9 cellular contexts compared by ENCODE assay signal in genomic region chr11:2150206-2150847, GRCh38. TPM values are rescaled to one million over a fixed set of nuclear protein-coding genes. Genes with fewer than 3 reads are reported as not detected.
DNase-seq lines count a peak whose midpoint lies in the region; ATAC-seq and TF ChIP-seq lines count a peak whose summit lies in the region.
"Had no signal": no experiment of that assay in that cellular context is flagged by ENCODE, and none has a peak within 500 bp of the region (broad histone marks: within the 10 kb centered on the region; RNA-seq: fewer than 3 reads in every experiment).

No MANE protein-coding gene starts in this region.

- intact Hi-C loops in dorsolateral prefrontal cortex (cut with DNase I), result loop anchor here (2.0 to 10.0 kb wide), 6 partner anchors 266 to 498 kb away; partner anchors contain the start of genes TNNI2 (in 2 of the 2), CTSD (in 1 of the 2) and KRTAP5-6 (in 1 of the 2)
- intact Hi-C loops in prostate gland (cut with DNase I), result loop anchor here (5.0 to 10.0 kb wide), 4 partner anchors 226 to 496 kb away; partner anchors contain the start of gene TNNI2
- intact Hi-C loops in posterior cingulate gyrus (cut with DNase I), result no loop called here

- no peak overlapping the region for H3K4me3 ChIP-seq in GM23248
- no peak overlapping the region for H3K4me3 ChIP-seq in dorsolateral prefrontal cortex
- H3K4me3 ChIP-seq in prostate gland, result no peak overlapping the region

- no peaks in the 10 kb centered on the region for H3K79me2 ChIP-seq in GM23248 (ENCODE audit: insufficient read depth)

- H3K4me1 ChIP-seq in GM23248 (ENCODE audit: insufficient read depth) (no peaks in the 10 kb centered on the region), prostate gland (replicated peaks) (no peaks in the 10 kb centered on the region)

- no peak overlapping the region for H3K4me2 ChIP-seq in GM23248 (ENCODE audit: unreplicated experiment)

- ATAC-seq in HG02642 (IDR thresholded peaks at IDR 0.05; ENCODE audit: poor library complexity, unreplicated experiment) (no peak), HG03571 (IDR thresholded peaks at IDR 0.05; ENCODE audit: unreplicated experiment) (no peak)

- DNase-seq in GM23248 (peak; percentile 54), NCI-H460 (ENCODE audit: extremely low read depth, low read depth) (peak; percentile 26), dorsolateral prefrontal cortex (no peak), prostate gland (ENCODE audit: low spot score) (no peak), Ammon's horn (ENCODE audit: low spot score) (no peak), posterior cingulate gyrus (no peak)
- DNase-seq: activated CD4-positive, alpha-beta T cell treated with anti-CD3 and anti-CD28 coated beads, Interleukin-2, amount 50 U/mL, for 1 hour had no signal

- H3K27me3 ChIP-seq in GM23248 (replicated peaks; ENCODE audit: insufficient read depth), result peaks cover 52% of the 10 kb centered on the region
- peaks cover 0 to 62% (median 46%) of the 10 kb centered on the region in 45 donors for H3K27me3 ChIP-seq in dorsolateral prefrontal cortex
- H3K27me3 ChIP-seq in prostate gland (replicated peaks; ENCODE audit: insufficient read depth), result peaks cover 20% of the 10 kb centered on the region

- no peaks in the 10 kb centered on the region for H3F3A ChIP-seq in GM23248 (ENCODE audit: insufficient read depth)

- H3K36me3 ChIP-seq in GM23248 (ENCODE audit: low read depth) (no peaks in the 10 kb centered on the region), prostate gland (no peaks in the 10 kb centered on the region)

- no peaks in the 10 kb centered on the region for H4K20me1 ChIP-seq in GM23248 (ENCODE audit: insufficient read depth)

- no peak overlapping the region for H2AFZ ChIP-seq in GM23248

- no peak overlapping the region for H3K9ac ChIP-seq in GM23248

- no peak for TF ChIP-seq POLR2A in prostate gland (IDR thresholded peaks at IDR 0.05)

- H3K27ac ChIP-seq in GM23248 (no peak overlapping the region), dorsolateral prefrontal cortex (no peak overlapping the region), prostate gland (no peak overlapping the region)

- H3K9me2 ChIP-seq in GM23248 (ENCODE audit: insufficient read depth), result no peaks in the 10 kb centered on the region

- in situ Hi-C loops in GM23248 (cut with MboI), result loop anchor here (25.0 kb wide), 2 partner anchors 288 to 438 kb away; partner anchors contain the start of gene LSP1

- no peaks in the 10 kb centered on the region for H3K9me3 ChIP-seq in GM23248 (ENCODE audit: low read depth)
- no peaks in the 10 kb centered on the region for H3K9me3 ChIP-seq in prostate gland

- peak in 40 of 56 donors; percentile 4 to 53 (median 36) for TF ChIP-seq CTCF in dorsolateral prefrontal cortex (IDR thresholded peaks at IDR 0.05 in 54 of 56, conservative IDR thresholded peaks at IDR 0.05 in 2 of 56; ENCODE audit: low read depth in 1 of 56, partially characterized antibody in 56 of 56)
- TF ChIP-seq CTCF in prostate gland (IDR thresholded peaks at IDR 0.05), result peak; percentile 9 to 61 (median 40)

- WGBS in GM23248 (ENCODE audit: low coverage in 1 of 2, low lambda C conversion rate in 2 of 2, missing lambda C conversion rate in 2 of 2), 2 experiments, result 15 to 21% methylated on average over 6 of the region's 6 CpGs
- 17% methylated on average over 6 of the region's 6 CpGs for WGBS in prostate gland

RNA-seq across cellular contexts. Expression of gene INS, which starts 10.7 kb away (rescaled TPM):
- not detected in 2 replicates for total RNA-seq in GM23248 (2014; rRNA removed; shearing (Covaris generic))
- polyA plus RNA-seq in GM23248 (2016; fragmentation: Nextera tagmentation; extraction: Ambion mirVana), result not detected in 2 replicates
- not detected in 2 replicates for total RNA-seq in NCI-H460 (2014; rRNA removed; shearing (Covaris generic))
- polyA plus RNA-seq in NCI-H460 (2014; cell fraction: nucleus; rRNA removed), result not detected in 2 replicates
- not detected for total RNA-seq in dorsolateral prefrontal cortex
- total RNA-seq in prostate gland, result not detected

RNA-seq across cellular contexts. Expression of gene IGF2, which starts 11.1 kb away (rescaled TPM):
- total RNA-seq in GM23248 (2014; rRNA removed; shearing (Covaris generic)), result not detected in 2 replicates
- polyA plus RNA-seq in GM23248 (2016; fragmentation: Nextera tagmentation; extraction: Ambion mirVana), result 0.06 and 0.18 TPM in 2 replicates
- 0.15 and 0.20 TPM in 2 replicates for total RNA-seq in NCI-H460 (2014; rRNA removed; shearing (Covaris generic))
- not detected in 2 replicates for polyA plus RNA-seq in NCI-H460 (2014; cell fraction: nucleus; rRNA removed)
- 100 to 1,000 TPM in 2 of 120 experiments, 10 to 100 TPM in 51, 1 to 10 TPM in 67; 1.8 to 139 (median 9.0) TPM for total RNA-seq in dorsolateral prefrontal cortex
- 10 to 100 TPM in 1 of 2 donors, 1 to 10 TPM in 1; 4.1 to 80.7 TPM for total RNA-seq in prostate gland

RNA-seq across cellular contexts. Expression of gene TH, which starts 21.3 kb away (rescaled TPM):
- not detected in 2 replicates for total RNA-seq in GM23248 (2014; rRNA removed; shearing (Covaris generic))
- not detected in 2 replicates for polyA plus RNA-seq in GM23248 (2016; fragmentation: Nextera tagmentation; extraction: Ambion mirVana)
- total RNA-seq in NCI-H460 (2014; rRNA removed; shearing (Covaris generic)), result not detected in 2 replicates
- not detected in 2 replicates for polyA plus RNA-seq in NCI-H460 (2014; cell fraction: nucleus; rRNA removed)
- total RNA-seq in dorsolateral prefrontal cortex, result 1 to 10 TPM in 23 of 120 experiments, under 1 TPM in 53, not detected in 44; 0.31 to 4.7 (median 0.72) TPM
- 1 to 10 TPM in 1 of 2 donors, not detected in 1; 2.4 TPM for total RNA-seq in prostate gland

Comparison
In these comparisons a context has a peak if more than half of its experiments do, and no peak if none do; other contexts are left out.
1. DNase-seq: peak in GM23248 (single experiment) and NCI-H460 (single experiment); none in dorsolateral prefrontal cortex (0 of 10), prostate gland (single experiment), Ammon's horn (single experiment) and posterior cingulate gyrus (0 of 10).